In the genomic region with DNA sequence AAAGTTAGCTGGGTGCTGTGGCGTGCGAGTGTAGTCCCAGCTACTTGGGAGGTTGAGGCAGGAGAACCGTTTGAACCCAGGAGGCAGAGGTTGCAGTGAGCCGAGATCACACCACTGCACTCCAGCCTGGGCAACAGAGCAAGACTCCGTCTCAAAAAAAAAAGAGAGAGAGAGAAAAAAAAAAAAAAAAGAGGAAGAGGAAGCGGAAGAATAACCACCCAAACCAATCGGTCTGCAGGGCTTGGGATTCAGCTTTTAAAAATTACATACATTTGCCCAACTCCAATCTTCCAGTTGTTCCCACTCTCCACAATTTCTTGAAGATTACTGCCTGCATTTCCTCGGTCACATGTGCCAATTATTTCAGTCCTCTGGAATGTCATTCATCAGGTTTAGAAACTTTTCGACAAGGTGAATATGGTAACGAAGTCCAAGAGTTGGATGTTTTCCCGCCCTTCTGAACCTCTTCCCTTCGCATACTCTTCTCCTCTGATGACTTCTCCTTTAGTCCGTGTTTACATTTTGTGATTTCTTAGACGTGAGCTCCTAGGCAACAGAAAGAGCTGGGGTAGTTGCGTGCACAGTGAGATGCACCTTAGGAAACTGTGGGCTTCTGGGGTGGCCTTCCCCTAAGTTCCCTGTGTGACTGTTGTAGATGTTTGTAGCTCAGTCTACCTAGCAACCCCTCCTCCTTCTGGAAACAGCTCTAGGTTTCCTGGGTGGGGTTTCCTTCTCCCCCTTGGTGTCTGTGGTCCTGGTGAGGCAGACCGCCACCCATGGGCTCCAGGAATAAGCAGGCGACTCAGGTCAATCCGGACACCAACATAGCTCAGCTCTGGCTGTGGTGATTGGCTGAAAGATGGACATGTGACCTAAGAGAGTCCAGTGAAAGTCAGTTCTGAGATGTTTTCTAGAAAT, we compare ENCODE assay signal across 8 cellular contexts.
DNase-seq lines count a peak whose midpoint lies in the region; ATAC-seq and TF ChIP-seq lines count a peak whose summit lies in the region.

No MANE protein-coding gene starts in this region.

- POLR2A ChIA-PET in activated B cell treated with CpG ODN at 0.5 μM for 24 hours (lab: Charles Lee) = interaction anchor here (0.5 to 9.1 kb wide), 30 partner anchors 7 to 539 kb away, joined by 3 to 203 read pairs (median 6); a partner anchor contains a TSS

- H3K27me3 Mint-ChIP-seq in activated B cell treated with CpG ODN at 0.5 μM for 24 hours = no peaks in the 10 kb centered on the region
- H3K27me3 Mint-ChIP-seq in natural killer cell treated with Interleukin-12 subunit alpha and Interleukin-12 subunit beta and Interleukin-15 and Interleukin-18, amount 100 ng/mL, for 72 hours = no peaks in the 10 kb centered on the region

- ATAC-seq in GM18502 (IDR thresholded peaks at IDR 0.05; ENCODE audit: poor library complexity, unreplicated experiment) = peak; percentile 51
- peak; percentile 54 for ATAC-seq in HG03045 (IDR thresholded peaks at IDR 0.05; ENCODE audit: unreplicated experiment)
- ATAC-seq in activated B cell treated with CpG ODN at 0.5 μM for 24 hours (ENCODE audit: low read depth) = peak; percentile 68
- peak; percentile 24 to 49 for ATAC-seq in natural killer cell treated with Interleukin-12 subunit alpha and Interleukin-12 subunit beta and Interleukin-15 and Interleukin-18, amount 100 ng/mL, for 72 hours
- ATAC-seq in HG03097 (IDR thresholded peaks at IDR 0.05; ENCODE audit: low FRiP score, unreplicated experiment) = no peak

- H3K4me1 Mint-ChIP-seq in activated B cell treated with CpG ODN at 0.5 μM for 24 hours = peaks cover 53% of the 10 kb centered on the region
- H3K4me1 Mint-ChIP-seq in natural killer cell treated with Interleukin-12 subunit alpha and Interleukin-12 subunit beta and Interleukin-15 and Interleukin-18, amount 100 ng/mL, for 72 hours (ENCODE audit: low read depth in 2 of 2) = peaks cover 5 to 6% of the 10 kb centered on the region in 2 donors

- H3K27ac Mint-ChIP-seq in activated B cell treated with CpG ODN at 0.5 μM for 24 hours = peak overlapping the region; percentile 91
- H3K27ac Mint-ChIP-seq in natural killer cell treated with Interleukin-12 subunit alpha and Interleukin-12 subunit beta and Interleukin-15 and Interleukin-18, amount 100 ng/mL, for 72 hours = no peak overlapping the region

- H3K36me3 Mint-ChIP-seq in activated B cell treated with CpG ODN at 0.5 μM for 24 hours (ENCODE audit: low read depth) = no peaks in the 10 kb centered on the region
- H3K36me3 Mint-ChIP-seq in natural killer cell treated with Interleukin-12 subunit alpha and Interleukin-12 subunit beta and Interleukin-15 and Interleukin-18, amount 100 ng/mL, for 72 hours = no peaks in the 10 kb centered on the region

- TF ChIP-seq CTCF in activated B cell treated with CpG ODN at 0.5 μM for 24 hours (IDR thresholded peaks at IDR 0.05) = no peak

- peak overlapping the region; percentile 42 for H3K4me3 Mint-ChIP-seq in activated B cell treated with CpG ODN at 0.5 μM for 24 hours
- no peak overlapping the region for H3K4me3 Mint-ChIP-seq in natural killer cell treated with Interleukin-12 subunit alpha and Interleukin-12 subunit beta and Interleukin-15 and Interleukin-18, amount 100 ng/mL, for 72 hours

- DNase-seq in activated B cell treated with CpG ODN at 0.5 μM for 24 hours = peak; percentile 30
- DNase-seq in natural killer cell treated with Interleukin-12 subunit alpha and Interleukin-12 subunit beta and Interleukin-15 and Interleukin-18, amount 100 ng/mL, for 72 hours (ENCODE audit: low spot score) = no peak
- DNase-seq in DMS 273 treated with DMSO at 0.1 percent for 48 hours (lab: John Stamatoyannopoulos, UW) = no peak
- DNase-seq in kidney glomerular epithelial cell (lab: John Stamatoyannopoulos, UW) = no peak
- no peak for DNase-seq in DMS 273 (lab: John Stamatoyannopoulos, UW; ENCODE audit: unreplicated experiment)

- H3K9me3 Mint-ChIP-seq in activated B cell treated with CpG ODN at 0.5 μM for 24 hours = no peaks in the 10 kb centered on the region
- H3K9me3 Mint-ChIP-seq in natural killer cell treated with Interleukin-12 subunit alpha and Interleukin-12 subunit beta and Interleukin-15 and Interleukin-18, amount 100 ng/mL, for 72 hours = no peaks in the 10 kb centered on the region

- intact Hi-C loops in activated B cell treated with CpG ODN at 0.5 μM for 24 hours (cut with micrococcal nuclease) = loop anchor here (1.0 to 2.0 kb wide), 4 partner anchors 23 to 63 kb away; a partner anchor contains a TSS

- CTCF ChIA-PET in activated B cell treated with CpG ODN at 0.5 μM for 24 hours (lab: Charles Lee) = interaction anchor here (0.7 to 2.2 kb wide), 4 partner anchors 11 to 285 kb away, joined by 3 to 7 read pairs (median 4); a partner anchor contains a TSS
